1 cellular context compared by ENCODE assay signal in the genomic region with DNA sequence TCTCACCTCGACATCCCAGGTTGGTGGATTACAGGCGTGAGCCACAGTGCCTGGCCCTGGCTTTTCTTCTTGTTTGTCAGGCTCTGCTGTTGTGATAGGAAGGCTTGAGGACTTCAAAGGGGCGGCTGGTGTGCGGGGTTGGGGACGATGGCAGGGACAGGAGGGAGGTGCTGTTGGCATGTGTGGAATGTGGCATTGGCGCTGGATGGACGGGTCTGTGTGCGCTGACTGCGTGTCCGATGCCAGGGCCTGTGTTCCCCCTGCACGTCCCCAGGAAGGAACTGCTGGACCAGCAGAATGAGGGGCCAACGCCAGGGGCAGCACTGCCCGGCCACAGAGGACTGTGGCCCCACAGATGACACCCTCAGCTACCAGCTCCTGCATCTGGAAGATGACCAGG.
TF ChIP-seq lines count a peak whose summit lies in the region.

No MANE protein-coding gene starts in this region.

TF ChIP-seq in GM23338, 12 proteins besides CTCF, POLR2A, EP300 and RAD21 (continued from another document):
- TF ChIP-seq, protein P1, sequence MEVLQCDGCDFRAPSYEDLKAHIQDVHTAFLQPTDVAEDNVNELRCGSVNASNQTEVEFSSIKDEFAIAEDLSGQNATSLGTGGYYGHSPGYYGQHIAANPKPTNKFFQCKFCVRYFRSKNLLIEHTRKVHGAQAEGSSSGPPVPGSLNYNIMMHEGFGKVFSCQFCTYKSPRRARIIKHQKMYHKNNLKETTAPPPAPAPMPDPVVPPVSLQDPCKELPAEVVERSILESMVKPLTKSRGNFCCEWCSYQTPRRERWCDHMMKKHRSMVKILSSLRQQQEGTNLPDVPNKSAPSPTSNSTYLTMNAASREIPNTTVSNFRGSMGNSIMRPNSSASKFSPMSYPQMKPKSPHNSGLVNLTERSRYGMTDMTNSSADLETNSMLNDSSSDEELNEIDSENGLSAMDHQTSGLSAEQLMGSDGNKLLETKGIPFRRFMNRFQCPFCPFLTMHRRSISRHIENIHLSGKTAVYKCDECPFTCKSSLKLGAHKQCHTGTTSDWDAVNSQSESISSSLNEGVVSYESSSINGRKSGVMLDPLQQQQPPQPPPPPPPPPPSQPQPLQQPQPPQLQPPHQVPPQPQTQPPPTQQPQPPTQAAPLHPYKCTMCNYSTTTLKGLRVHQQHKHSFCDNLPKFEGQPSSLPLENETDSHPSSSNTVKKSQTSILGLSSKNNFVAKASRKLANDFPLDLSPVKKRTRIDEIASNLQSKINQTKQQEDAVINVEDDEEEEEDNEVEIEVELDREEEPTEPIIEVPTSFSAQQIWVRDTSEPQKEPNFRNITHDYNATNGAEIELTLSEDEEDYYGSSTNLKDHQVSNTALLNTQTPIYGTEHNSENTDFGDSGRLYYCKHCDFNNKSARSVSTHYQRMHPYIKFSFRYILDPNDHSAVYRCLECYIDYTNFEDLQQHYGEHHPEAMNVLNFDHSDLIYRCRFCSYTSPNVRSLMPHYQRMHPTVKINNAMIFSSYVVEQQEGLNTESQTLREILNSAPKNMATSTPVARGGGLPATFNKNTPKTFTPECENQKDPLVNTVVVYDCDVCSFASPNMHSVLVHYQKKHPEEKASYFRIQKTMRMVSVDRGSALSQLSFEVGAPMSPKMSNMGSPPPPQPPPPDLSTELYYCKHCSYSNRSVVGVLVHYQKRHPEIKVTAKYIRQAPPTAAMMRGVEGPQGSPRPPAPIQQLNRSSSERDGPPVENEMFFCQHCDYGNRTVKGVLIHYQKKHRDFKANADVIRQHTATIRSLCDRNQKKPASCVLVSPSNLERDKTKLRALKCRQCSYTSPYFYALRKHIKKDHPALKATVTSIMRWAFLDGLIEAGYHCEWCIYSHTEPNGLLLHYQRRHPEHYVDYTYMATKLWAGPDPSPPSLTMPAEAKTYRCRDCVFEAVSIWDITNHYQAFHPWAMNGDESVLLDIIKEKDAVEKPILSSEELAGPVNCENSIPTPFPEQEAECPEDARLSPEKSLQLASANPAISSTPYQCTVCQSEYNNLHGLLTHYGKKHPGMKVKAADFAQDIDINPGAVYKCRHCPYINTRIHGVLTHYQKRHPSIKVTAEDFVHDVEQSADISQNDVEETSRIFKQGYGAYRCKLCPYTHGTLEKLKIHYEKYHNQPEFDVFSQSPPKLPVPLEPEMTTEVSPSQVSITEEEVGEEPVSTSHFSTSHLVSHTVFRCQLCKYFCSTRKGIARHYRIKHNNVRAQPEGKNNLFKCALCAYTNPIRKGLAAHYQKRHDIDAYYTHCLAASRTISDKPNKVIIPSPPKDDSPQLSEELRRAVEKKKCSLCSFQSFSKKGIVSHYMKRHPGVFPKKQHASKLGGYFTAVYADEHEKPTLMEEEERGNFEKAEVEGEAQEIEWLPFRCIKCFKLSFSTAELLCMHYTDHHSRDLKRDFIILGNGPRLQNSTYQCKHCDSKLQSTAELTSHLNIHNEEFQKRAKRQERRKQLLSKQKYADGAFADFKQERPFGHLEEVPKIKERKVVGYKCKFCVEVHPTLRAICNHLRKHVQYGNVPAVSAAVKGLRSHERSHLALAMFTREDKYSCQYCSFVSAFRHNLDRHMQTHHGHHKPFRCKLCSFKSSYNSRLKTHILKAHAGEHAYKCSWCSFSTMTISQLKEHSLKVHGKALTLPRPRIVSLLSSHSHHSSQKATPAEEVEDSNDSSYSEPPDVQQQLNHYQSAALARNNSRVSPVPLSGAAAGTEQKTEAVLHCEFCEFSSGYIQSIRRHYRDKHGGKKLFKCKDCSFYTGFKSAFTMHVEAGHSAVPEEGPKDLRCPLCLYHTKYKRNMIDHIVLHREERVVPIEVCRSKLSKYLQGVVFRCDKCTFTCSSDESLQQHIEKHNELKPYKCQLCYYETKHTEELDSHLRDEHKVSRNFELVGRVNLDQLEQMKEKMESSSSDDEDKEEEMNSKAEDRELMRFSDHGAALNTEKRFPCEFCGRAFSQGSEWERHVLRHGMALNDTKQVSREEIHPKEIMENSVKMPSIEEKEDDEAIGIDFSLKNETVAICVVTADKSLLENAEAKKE (CRISPR knock-in tag; IDR thresholded peaks at IDR 0.05): no peak
- TF ChIP-seq CREB1 (CRISPR knock-in tag; IDR thresholded peaks at IDR 0.05; ENCODE audit: low read depth) (no peak), ZNF331 (CRISPR knock-in tag; IDR thresholded peaks at IDR 0.05; ENCODE audit: low read depth) (no peak), EZH2 (IDR thresholded peaks at IDR 0.05; ENCODE audit: low read depth, unreplicated experiment) (no peak)
- TF ChIP-seq, protein P2, sequence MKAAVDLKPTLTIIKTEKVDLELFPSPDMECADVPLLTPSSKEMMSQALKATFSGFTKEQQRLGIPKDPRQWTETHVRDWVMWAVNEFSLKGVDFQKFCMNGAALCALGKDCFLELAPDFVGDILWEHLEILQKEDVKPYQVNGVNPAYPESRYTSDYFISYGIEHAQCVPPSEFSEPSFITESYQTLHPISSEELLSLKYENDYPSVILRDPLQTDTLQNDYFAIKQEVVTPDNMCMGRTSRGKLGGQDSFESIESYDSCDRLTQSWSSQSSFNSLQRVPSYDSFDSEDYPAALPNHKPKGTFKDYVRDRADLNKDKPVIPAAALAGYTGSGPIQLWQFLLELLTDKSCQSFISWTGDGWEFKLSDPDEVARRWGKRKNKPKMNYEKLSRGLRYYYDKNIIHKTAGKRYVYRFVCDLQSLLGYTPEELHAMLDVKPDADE (IDR thresholded peaks at IDR 0.05): no peak
